ENCODE assay signal across 8 cellular contexts in the genomic region with DNA sequence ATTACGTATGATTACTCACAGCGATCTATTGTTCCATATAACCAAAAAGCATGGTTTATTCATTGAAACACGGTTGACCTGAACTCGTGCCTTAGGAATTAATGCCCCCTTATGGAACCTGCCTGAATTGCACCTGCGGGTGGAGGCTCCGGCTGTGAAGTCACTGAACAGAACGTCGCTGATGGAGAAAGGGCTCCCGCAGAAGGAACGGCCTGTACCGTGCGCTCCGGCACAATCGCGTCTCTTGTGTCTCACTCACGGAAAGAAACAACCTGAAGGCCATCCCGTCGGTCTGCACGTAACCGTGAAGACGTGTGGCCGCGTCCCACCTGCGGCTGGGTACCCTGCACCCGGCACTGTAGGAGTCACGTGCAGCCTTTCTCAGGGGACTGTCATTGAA.
A peak's percentile ranks its signal among the peaks of the same experiment; 100 is the strongest.
DNase-seq lines count a peak whose midpoint lies in the region; ATAC-seq and TF ChIP-seq lines count a peak whose summit lies in the region.

No MANE protein-coding gene starts in this region.

- TF ChIP-seq CTCF in RWPE1 (conservative IDR thresholded peaks at IDR 0.05; ENCODE audit: low read depth) (peak; percentile 96), gastroesophageal sphincter (IDR thresholded peaks at IDR 0.05) (peak in 3 of 4 experiments; percentile 85 to 93 (median 91)), vagina (IDR thresholded peaks at IDR 0.05) (peak; percentile 81 to 84 (median 82))

- CTCF ChIA-PET in RWPE1 (lab: Yijun Ruan, JAX), result interaction anchor here (0.6 to 0.9 kb wide), 4 partner anchors 125 to 328 kb away, joined by 3 read pairs; no protein-coding TSS in a partner anchor

- POLR2A ChIA-PET in RWPE1 (lab: Yijun Ruan, JAX; ENCODE audit: low non-redundant PET), result interaction anchor here (0.6 kb wide), 1 partner anchor 135 kb away, joined by 3 read pairs; no protein-coding TSS in a partner anchor

- DNase-seq in EL (peak; percentile 44), HPDE6-E6E7 (ENCODE audit: extremely low spot score) (peak; percentile 37), RWPE1 (ENCODE audit: low spot score) (peak; percentile 76), pons (ENCODE audit: low spot score) (peak; percentile 71), vagina (ENCODE audit: extremely low spot score in 2 of 2) (no peak)
- DNase-seq in activated effector memory CD4-positive, alpha-beta T cell treated with anti-CD3 and anti-CD28 coated beads, Interleukin-2, amount 50 U/mL, for 16 hours, result peak; percentile 88

- H3K9me3 ChIP-seq in gastroesophageal sphincter (no peaks in the 10 kb centered on the region), vagina (no peaks in the 10 kb centered on the region)

- no peak overlapping the region for H3K4me3 ChIP-seq in gastroesophageal sphincter
- no peak overlapping the region for H3K4me3 ChIP-seq in vagina

- no peak for TF ChIP-seq EP300 in gastroesophageal sphincter (IDR thresholded peaks at IDR 0.05)

- H3K27ac ChIP-seq in RWPE1 (no peak overlapping the region), gastroesophageal sphincter (no peak overlapping the region), vagina (no peak overlapping the region)

- H3K27me3 ChIP-seq in gastroesophageal sphincter (peaks cover 19% of the 10 kb centered on the region), vagina (no peaks in the 10 kb centered on the region)

- WGBS in gastroesophageal sphincter (ENCODE audit: low coverage in 1 of 2), 2 donors, result 47 to 61% methylated on average over 16 to 19 of the region's 26 CpGs

- TF ChIP-seq POLR2A in gastroesophageal sphincter (IDR thresholded peaks at IDR 0.05) (no peak), vagina (IDR thresholded peaks at IDR 0.05) (no peak)

- peaks cover 0 to 24% (median 12%) of the 10 kb centered on the region in 3 donors for H3K4me1 ChIP-seq in gastroesophageal sphincter
- peaks cover 10% of the 10 kb centered on the region for H3K4me1 ChIP-seq in vagina

- intact Hi-C loops in vagina (cut with DNase I), result no loop called here

- H3K36me3 ChIP-seq in gastroesophageal sphincter (peaks cover 0 to 29% of the 10 kb centered on the region in 2 donors), vagina (no peaks in the 10 kb centered on the region)

- peak; percentile 18 for ATAC-seq in gastroesophageal sphincter
- no peak for ATAC-seq in GM21825 (IDR thresholded peaks at IDR 0.05; ENCODE audit: unreplicated experiment)

Comparison
In these comparisons a context has a peak if more than half of its experiments do, and no peak if none do; other contexts are left out.
1. DNase-seq: peak in EL (single experiment), HPDE6-E6E7 (single experiment), RWPE1 (single experiment), activated effector memory CD4-positive, alpha-beta T cell treated with anti-CD3 and anti-CD28 coated beads, Interleukin-2, amount 50 U/mL, for 16 hours (single experiment) and pons (single experiment); none in vagina (0 of 2).
2. Peak in every context shown above with its lines, with median percentiles within 50 percentile points of each other: CTCF ChIP-seq.